ENCODE assay signal across 20 cellular contexts in genomic region chr12:89537389-89537788, GRCh38. TPM values are rescaled to one million over a fixed set of nuclear protein-coding genes. Genes with fewer than 3 reads are reported as not detected.
A peak's percentile ranks its signal among the peaks of the same experiment; 100 is the strongest.
DNase-seq lines count a peak whose midpoint lies in the region; ATAC-seq, FAIRE-seq and TF ChIP-seq lines count a peak whose summit lies in the region.
"Had no signal": no experiment of that assay in that cellular context is flagged by ENCODE, and none has a peak within 500 bp of the region (broad histone marks: within the 10 kb centered on the region; RNA-seq: fewer than 3 reads in every experiment).

No MANE protein-coding gene starts in this region.

- H3K36me3 ChIP-seq in K562 (ENCODE audit: control insufficient read depth, insufficient read depth, low read length) (no peaks in the 10 kb centered on the region), mucosa of descending colon (ENCODE audit: low read depth) (no peaks in the 10 kb centered on the region), left lung (peaks cover 0 to 4% of the 10 kb centered on the region in 2 donors)
- H3K36me3 ChIP-seq: BLaER1 treated with 17β-estradiol and CSF1 and Interleukin-3, amounts not matched to agents 10 nM and 100 nM had no signal

- H3K4me2 ChIP-seq in K562 (ENCODE audit: insufficient read depth, low read length): no peak overlapping the region
- H3K4me2 ChIP-seq: A549; BLaER1 treated with 17β-estradiol and CSF1 and Interleukin-3, amounts not matched to agents 10 nM and 100 nM had no signal

- H3K9me3 ChIP-seq in K562 (replicated peaks; ENCODE audit: control insufficient read depth, insufficient read depth, low read depth, low read length) (no peaks in the 10 kb centered on the region), mucosa of descending colon (no peaks in the 10 kb centered on the region), left lung (no peaks in the 10 kb centered on the region)
- H3K9me3 ChIP-seq: A549; BLaER1 treated with 17β-estradiol and CSF1 and Interleukin-3, amounts not matched to agents 10 nM and 100 nM; Caco-2 had no signal

- H3K27ac ChIP-seq in K562 (ENCODE audit: extremely low read depth, low read depth, low read length) (no peak overlapping the region), left lung (no peak overlapping the region)
- H3K27ac ChIP-seq: 22Rv1; A549; BLaER1 treated with 17β-estradiol and CSF1 and Interleukin-3, amounts not matched to agents 10 nM and 100 nM; C4-2B had no signal

- H3K4me3 ChIP-seq in K562 (no peak overlapping the region), mucosa of descending colon (no peak overlapping the region), left lung (no peak overlapping the region)
- H3K4me3 ChIP-seq: A549; BLaER1 treated with 17β-estradiol and CSF1 and Interleukin-3, amounts not matched to agents 10 nM and 100 nM had no signal

- H3K4me1 ChIP-seq in K562 (replicated peaks in 1 of 2; ENCODE audit: control insufficient read depth in 2 of 2, insufficient read depth in 2 of 2, low read length in 2 of 2): peaks cover 11 to 35% of the 10 kb centered on the region in 2 experiments
- H3K4me1 ChIP-seq in mucosa of descending colon (ENCODE audit: low read depth): peaks cover 8% of the 10 kb centered on the region
- H3K4me1 ChIP-seq in left lung: no peaks in the 10 kb centered on the region
- H3K4me1 ChIP-seq: A549 had no signal

- POLR2A ChIA-PET in K562 (lab: Yijun Ruan, JAX): interaction anchor here (0.6 kb wide), 1 partner anchor 24 kb away, joined by 3 read pairs; no protein-coding TSS in a partner anchor

- WGBS in K562 (ENCODE audit: insufficient coverage, low coverage, missing lambda C conversion rate): 25% methylated on average over 3 of the region's 3 CpGs

- no peak for FAIRE-seq in K562 (lab: Jason Lieb, UNC)
- FAIRE-seq: A549, D721Med, G401.6, GM12891 had no signal

- H2AFZ ChIP-seq in K562 (ENCODE audit: low read depth, low read length): no peak overlapping the region

- no peaks in the 10 kb centered on the region for H3K79me2 ChIP-seq in K562 (ENCODE audit: control insufficient read depth, insufficient read depth, low read length)

- ATAC-seq in K562 (no peak), mucosa of descending colon (peak; percentile 51), left lung (no peak), GM18519 (IDR thresholded peaks at IDR 0.05; ENCODE audit: low FRiP score, unreplicated experiment) (no peak)
- ATAC-seq: A549; CD8-positive, alpha-beta T cell had no signal

- TF ChIP-seq RAD21 in K562 (CRISPR knock-in tag; conservative IDR thresholded peaks at IDR 0.05 in 1 of 2, IDR thresholded peaks at IDR 0.05 in 1 of 2): no peak

- TF ChIP-seq POLR2A in K562 (conservative IDR thresholded peaks at IDR 0.05): no peak

- H4K20me1 ChIP-seq in K562 (replicated peaks; ENCODE audit: control insufficient read depth, insufficient read depth, low read length): no peaks in the 10 kb centered on the region

- H3K9ac ChIP-seq in K562 (ENCODE audit: insufficient read depth in 1 of 2, low read depth in 2 of 2, low read length in 2 of 2): no peak overlapping the region
- H3K9ac ChIP-seq: BLaER1 treated with 17β-estradiol and CSF1 and Interleukin-3, amounts not matched to agents 10 nM and 100 nM had no signal

- no TSS peak for BruUV-seq in K562 (replicated peaks; lab: Mats Ljungman, UMichigan)

- CTCF ChIA-PET in K562 (lab: Yijun Ruan, JAX; ENCODE audit: low intra/inter-chr PET ratio): no interaction called here

- intact Hi-C loops in K562 (cut with micrococcal nuclease) (no loop called here), mucosa of descending colon (cut with DNase I, micrococcal nuclease) (no loop called here), left lung (cut with DNase I) (no loop called here)

- TF ChIP-seq CTCF in K562 (IDR thresholded peaks at IDR 0.05 in 2 of 3, conservative IDR thresholded peaks at IDR 0.05 in 1 of 3; ENCODE audit: insufficient read depth in 2 of 3, low read depth in 1 of 3, low read length in 3 of 3): no peak
- TF ChIP-seq CTCF in mucosa of descending colon (IDR thresholded peaks at IDR 0.05): no peak
- TF ChIP-seq CTCF in left lung (IDR thresholded peaks at IDR 0.05): no peak

- no peaks in the 10 kb centered on the region for H3K27me3 ChIP-seq in K562 (ENCODE audit: control insufficient read depth in 2 of 2, insufficient read depth in 2 of 2, low read length in 2 of 2)
- H3K27me3 ChIP-seq in left lung: no peaks in the 10 kb centered on the region
- H3K27me3 ChIP-seq: BLaER1 treated with 17β-estradiol and CSF1 and Interleukin-3, amounts not matched to agents 10 nM and 100 nM had no signal

- no peaks in the 10 kb centered on the region for H3K9me1 ChIP-seq in K562 (ENCODE audit: control insufficient read depth, insufficient read depth, low read length)

- in situ Hi-C loops in K562 (cut with MboI): loop anchor here (25.0 kb wide), 1 partner anchor 1300 kb away; no protein-coding TSS in a partner anchor

- no peak for DNase-seq in K562 (ENCODE audit: extremely low read depth in 1 of 4, low spot score in 3 of 4)
- peak; percentile 42 for DNase-seq in islet precursor cell
- no peak for DNase-seq in mucosa of descending colon
- no peak for DNase-seq in left lung
- no peak for DNase-seq in pons (ENCODE audit: low spot score)
- DNase-seq: AML-193; Caco-2; Calu3; CD4-positive, alpha-beta T cell; CD8-positive, alpha-beta T cell; DMS79 treated with DMSO at 0.1 percent for 48 hours; GF-D8 had no signal

- TF ChIP-seq EP300 in K562 (IDR thresholded peaks at IDR 0.05; ENCODE audit: low read length): no peak

TF ChIP-seq in K562, 482 proteins besides CTCF, POLR2A, EP300 and RAD21:
- TF ChIP-seq TBP (optimal IDR thresholded peaks at IDR 0.05; ENCODE audit: low read depth, low read length) (peak; percentile 27), ZNF124 (CRISPR knock-in tag; IDR thresholded peaks at IDR 0.05) (no peak)
TF ChIP-seq in K562: peak in this region for 1.

RNA-seq across cellular contexts. Expression of gene POC1B, which starts 11.5 kb away (rescaled TPM):
- total RNA-seq in K562 (2011; cell fraction: chromatin; rRNA removed; ENCODE audit: low replicate concordance): 15.1 and 44.2 TPM in 2 replicates
- 8.5 and 10.4 TPM in 2 replicates for total RNA-seq in K562 (2011; cell fraction: nucleolus; rRNA removed)
- total RNA-seq in K562 (2011; cell fraction: nucleoplasm; rRNA removed): 18.7 and 19.4 TPM in 2 replicates
- total RNA-seq in K562 (2014; rRNA removed) (8.1 and 9.7 TPM in 2 replicates), K562 (2014; rRNA removed; fragmentation: Illumina TruSeq; extraction: Trizol) (15.2 and 16.4 TPM in 2 replicates), K562 (2015; rRNA removed; fragmentation: Illumina TruSeq; extraction: Trizol) (11.2 and 13.5 TPM in 2 replicates), K562 (2021) (10.4 and 10.8 TPM in 2 replicates), mucosa of descending colon (10 to 100 TPM; 20.3 to 24.5 (median 24.1) TPM), left lung (10 to 100 TPM; 19.5 to 19.8 TPM)
- polyA plus RNA-seq in K562 (2011; rRNA removed) (14.3 and 16.1 TPM in 2 replicates), K562 (2014; fragmentation: Illumina TruSeq; extraction: Trizol) (11.8 and 15.3 TPM in 2 replicates), K562 (2014; fragmentation: Nextera tagmentation; extraction: Ambion mirVana) (1 to 10 TPM; 4.5 to 7.8 TPM), K562 (2014; rRNA removed) (8.0 and 11.2 TPM in 2 replicates)
- polyA plus RNA-seq in K562 (2011; cell fraction: cytosol; rRNA removed): 6.5 and 10.5 TPM in 2 replicates
- 6.8 and 7.4 TPM in 2 replicates for polyA plus RNA-seq in K562 (2011; cell fraction: nucleus; rRNA removed)
- polyA plus RNA-seq in K562 (2012): 10.1 and 18.5 TPM in 2 replicates
- polyA minus RNA-seq in K562 (2011; rRNA and poly(A)+ RNA removed): 30.7 and 37.5 TPM in 2 replicates
- 8.6 and 10.8 TPM in 2 replicates for polyA minus RNA-seq in K562 (2011; cell fraction: cytosol; rRNA and poly(A)+ RNA removed)
- 15.1 and 21.1 TPM in 2 replicates for polyA minus RNA-seq in K562 (2011; cell fraction: nucleus; rRNA and poly(A)+ RNA removed)

RNA-seq across cellular contexts. Expression of gene GALNT4, which starts 12.8 kb away (rescaled TPM):
- 4.4 and 11.7 TPM in 2 replicates for total RNA-seq in K562 (2011; cell fraction: chromatin; rRNA removed; ENCODE audit: low replicate concordance)
- 3.8 TPM in 2 replicates for total RNA-seq in K562 (2011; cell fraction: nucleolus; rRNA removed)
- 6.3 and 6.6 TPM in 2 replicates for total RNA-seq in K562 (2011; cell fraction: nucleoplasm; rRNA removed)
- total RNA-seq in K562 (2014; rRNA removed): 3.0 and 3.4 TPM in 2 replicates
- 4.6 and 5.9 TPM in 2 replicates for total RNA-seq in K562 (2014; rRNA removed; fragmentation: Illumina TruSeq; extraction: Trizol)
- 3.4 and 3.8 TPM in 2 replicates for total RNA-seq in K562 (2015; rRNA removed; fragmentation: Illumina TruSeq; extraction: Trizol)
- 3.4 and 3.5 TPM in 2 replicates for total RNA-seq in K562 (2021)
- 1.6 and 1.9 TPM in 2 replicates for polyA plus RNA-seq in K562 (2011; rRNA removed)
- 0.30 and 1.2 TPM in 2 replicates for polyA plus RNA-seq in K562 (2011; cell fraction: cytosol; rRNA removed)
- 0.77 and 1.1 TPM in 2 replicates for polyA plus RNA-seq in K562 (2011; cell fraction: nucleus; rRNA removed)
- 2.8 and 2.9 TPM in 2 replicates for polyA plus RNA-seq in K562 (2012)
- 2.3 and 2.5 TPM in 2 replicates for polyA plus RNA-seq in K562 (2014; fragmentation: Illumina TruSeq; extraction: Trizol)
- 1 to 10 TPM; 1.2 to 1.3 TPM for polyA plus RNA-seq in K562 (2014; fragmentation: Nextera tagmentation; extraction: Ambion mirVana)
- polyA plus RNA-seq in K562 (2014; rRNA removed): 1.7 and 3.6 TPM in 2 replicates
- polyA minus RNA-seq in K562 (2011; rRNA and poly(A)+ RNA removed): 3.7 and 4.5 TPM in 2 replicates
- polyA minus RNA-seq in K562 (2011; cell fraction: cytosol; rRNA and poly(A)+ RNA removed): 0.27 and 0.86 TPM in 2 replicates
- 2.3 and 4.7 TPM in 2 replicates for polyA minus RNA-seq in K562 (2011; cell fraction: nucleus; rRNA and poly(A)+ RNA removed)
- 10 to 100 TPM; 19.3 to 49.6 (median 41.9) TPM for total RNA-seq in mucosa of descending colon
- total RNA-seq in left lung: 1 to 10 TPM; 7.8 to 8.9 TPM
